10 cellular contexts compared by ENCODE assay signal in the genomic region with DNA sequence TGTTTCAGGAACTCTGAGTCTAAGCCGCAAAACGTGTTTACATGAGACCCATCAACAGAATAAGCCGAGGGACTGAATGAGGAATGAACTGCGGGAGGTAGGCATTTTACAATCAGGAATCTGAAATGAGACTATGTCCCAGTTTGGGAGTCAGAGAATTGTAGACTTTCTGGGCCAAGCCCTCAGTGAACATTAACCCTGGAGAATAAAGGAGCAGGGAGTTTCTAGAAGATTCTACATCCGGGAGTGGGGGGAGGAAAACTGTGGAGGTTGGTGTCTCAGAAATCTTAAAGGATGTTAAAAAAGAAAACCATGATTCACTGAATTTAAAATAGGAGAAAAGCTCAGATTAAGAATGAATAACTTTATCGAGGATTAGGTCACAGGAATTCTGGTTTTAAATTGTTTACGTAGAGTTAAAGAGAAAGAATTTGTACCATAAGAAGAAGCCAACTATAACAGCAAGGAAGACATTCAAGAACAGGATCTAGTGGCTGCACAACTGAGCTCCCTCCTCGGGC. TPM values are rescaled to one million over a fixed set of nuclear protein-coding genes. Genes with fewer than 3 reads are reported as not detected.
DNase-seq lines count a peak whose midpoint lies in the region; TF ChIP-seq lines count a peak whose summit lies in the region.
"Had no signal": no experiment of that assay in that cellular context is flagged by ENCODE, and none has a peak within 500 bp of the region (broad histone marks: within the 10 kb centered on the region; RNA-seq: fewer than 3 reads in every experiment).

No MANE protein-coding gene starts in this region.

- H3K4me3 Mint-ChIP-seq in Caco-2 (ENCODE audit: unreplicated experiment): peak overlapping the region; percentile 70
- no peak overlapping the region for H3K4me3 Mint-ChIP-seq in activated CD4-positive, alpha-beta memory T cell treated with anti-CD3 and anti-CD28 coated beads, Interleukin-2, amount 10 ng/mL, durations not matched to agents 7 days and 5 days
- H3K4me3 Mint-ChIP-seq: activated B cell treated with CpG ODN at 0.5 μM for 24 hours had no signal

- no peaks in the 10 kb centered on the region for H3K9me3 Mint-ChIP-seq in Caco-2 (ENCODE audit: unreplicated experiment)
- H3K9me3 Mint-ChIP-seq in activated CD4-positive, alpha-beta memory T cell treated with anti-CD3 and anti-CD28 coated beads, Interleukin-2, amount 10 ng/mL, durations not matched to agents 7 days and 5 days: no peaks in the 10 kb centered on the region
- H3K9me3 Mint-ChIP-seq: activated B cell treated with CpG ODN at 0.5 μM for 24 hours had no signal

- no peaks in the 10 kb centered on the region for H3K9me3 ChIP-seq in Caco-2
- H3K9me3 ChIP-seq in adrenal gland (replicated peaks in 1 of 3): no peaks in the 10 kb centered on the region
- no peaks in the 10 kb centered on the region for H3K9me3 ChIP-seq in hepatocyte (ENCODE audit: low read depth)

- peak overlapping the region; percentile 75 for H3K4me2 ChIP-seq in hepatocyte

- H3K36me3 ChIP-seq in Caco-2 (ENCODE audit: control insufficient read depth, insufficient read depth, low read length): no peaks in the 10 kb centered on the region
- no peaks in the 10 kb centered on the region for H3K36me3 ChIP-seq in adrenal gland (replicated peaks in 1 of 2)
- H3K36me3 ChIP-seq in hepatocyte (replicated peaks; ENCODE audit: insufficient read depth, low read depth): no peaks in the 10 kb centered on the region

- peak overlapping the region; percentile 30 for H3K4me3 ChIP-seq in Caco-2 (ENCODE audit: low read depth, low read length)
- peak overlapping the region in 1 of 4 donors; percentile 9 for H3K4me3 ChIP-seq in adrenal gland
- peak overlapping the region; percentile 7 for H3K4me3 ChIP-seq in hepatocyte

- CTCF ChIA-PET in Caco-2 (lab: Charles Lee): interaction anchor here (0.7 to 1.8 kb wide), 7 partner anchors 12 to 109 kb away, joined by 3 to 10 read pairs (median 6); no protein-coding TSS in a partner anchor
- CTCF ChIA-PET in activated CD4-positive, alpha-beta memory T cell treated with anti-CD3 and anti-CD28 coated beads, Interleukin-2, amount 10 ng/mL, durations not matched to agents 7 days and 5 days (lab: Charles Lee): no interaction called here

- WGBS in adrenal gland, 4 donors: 52 to 61% (median 56%) methylated on average over 8 of the region's 8 CpGs
- 25% methylated on average over 8 of the region's 8 CpGs for WGBS in hepatocyte (ENCODE audit: low lambda C conversion rate, missing lambda C conversion rate)

- intact Hi-C loops in Caco-2 (cut with micrococcal nuclease; ENCODE audit: unreplicated experiment): no loop called here
- intact Hi-C loops in adrenal gland (cut with DNase I): no loop called here

- POLR2A ChIA-PET in Caco-2 (lab: Charles Lee): interaction anchor here (0.5 to 0.6 kb wide), 3 partner anchors 17 to 187 kb away, joined by 3 to 4 read pairs (median 4); no protein-coding TSS in a partner anchor
- POLR2A ChIA-PET in activated CD4-positive, alpha-beta memory T cell treated with anti-CD3 and anti-CD28 coated beads, Interleukin-2, amount 10 ng/mL, durations not matched to agents 7 days and 5 days (lab: Charles Lee): no interaction called here

- no peaks in the 10 kb centered on the region for H4K20me1 ChIP-seq in hepatocyte (ENCODE audit: insufficient read depth, poor library complexity, severe bottlenecking)

- peak overlapping the region; percentile 47 for H2AFZ ChIP-seq in hepatocyte

- H3K27me3 ChIP-seq in Caco-2 (replicated peaks; ENCODE audit: control insufficient read depth, insufficient read depth, low read length) (no peaks in the 10 kb centered on the region), adrenal gland (no peaks in the 10 kb centered on the region), hepatocyte (no peaks in the 10 kb centered on the region)

- TF ChIP-seq CTCF in Caco-2 (IDR thresholded peaks at IDR 0.05; ENCODE audit: insufficient read depth in 1 of 2, low read depth in 1 of 2, low read length in 1 of 2, severe bottlenecking in 1 of 2, unreplicated experiment in 1 of 2) (no peak), adrenal gland (IDR thresholded peaks at IDR 0.05) (no peak), hepatocyte (IDR thresholded peaks at IDR 0.05; ENCODE audit: poor library complexity) (no peak)

- H3K9me2 ChIP-seq in hepatocyte (replicated peaks; ENCODE audit: insufficient read depth): no peaks in the 10 kb centered on the region

- H3K79me2 ChIP-seq in hepatocyte: no peaks in the 10 kb centered on the region

- TSS peak; percentile 77 for BruUV-seq in Caco-2 (replicated peaks; lab: Mats Ljungman, UMichigan)

- no peak for TF ChIP-seq POLR2A in adrenal gland (IDR thresholded peaks at IDR 0.05)

- H3K27ac Mint-ChIP-seq in Caco-2 (ENCODE audit: unreplicated experiment): peak overlapping the region; percentile 95
- H3K27ac Mint-ChIP-seq in activated CD4-positive, alpha-beta memory T cell treated with anti-CD3 and anti-CD28 coated beads, Interleukin-2, amount 10 ng/mL, durations not matched to agents 7 days and 5 days: no peak overlapping the region
- H3K27ac Mint-ChIP-seq: activated B cell treated with CpG ODN at 0.5 μM for 24 hours had no signal

- H3K4me1 ChIP-seq in Caco-2 (peaks cover 34% of the 10 kb centered on the region), adrenal gland (replicated peaks in 1 of 2) (peaks cover 19 to 37% of the 10 kb centered on the region in 2 donors), hepatocyte (ENCODE audit: insufficient read depth) (peaks cover 32% of the 10 kb centered on the region)

- peaks cover 21% of the 10 kb centered on the region for H3K36me3 Mint-ChIP-seq in Caco-2 (ENCODE audit: insufficient read depth, unreplicated experiment)
- no peaks in the 10 kb centered on the region for H3K36me3 Mint-ChIP-seq in activated CD4-positive, alpha-beta memory T cell treated with anti-CD3 and anti-CD28 coated beads, Interleukin-2, amount 10 ng/mL, durations not matched to agents 7 days and 5 days (ENCODE audit: low read depth)

- H3K27ac ChIP-seq in adrenal gland: peak overlapping the region in 4 of 5 donors; percentile 56 to 91 (median 82)
- H3K27ac ChIP-seq in hepatocyte: peak overlapping the region; percentile 93

- H3K4me1 Mint-ChIP-seq in Caco-2 (ENCODE audit: low read depth, unreplicated experiment): peaks cover 29% of the 10 kb centered on the region
- H3K4me1 Mint-ChIP-seq in activated CD4-positive, alpha-beta memory T cell treated with anti-CD3 and anti-CD28 coated beads, Interleukin-2, amount 10 ng/mL, durations not matched to agents 7 days and 5 days: peaks cover 15% of the 10 kb centered on the region

- no peaks in the 10 kb centered on the region for H3K27me3 Mint-ChIP-seq in Caco-2 (ENCODE audit: insufficient read depth, unreplicated experiment)
- peaks cover 2% of the 10 kb centered on the region for H3K27me3 Mint-ChIP-seq in activated CD4-positive, alpha-beta memory T cell treated with anti-CD3 and anti-CD28 coated beads, Interleukin-2, amount 10 ng/mL, durations not matched to agents 7 days and 5 days
- H3K27me3 Mint-ChIP-seq: activated B cell treated with CpG ODN at 0.5 μM for 24 hours had no signal

- DNase-seq in Caco-2: peak in 1 of 2 experiments; percentile 13
- no peak for DNase-seq in adrenal gland
- peak; percentile 50 for DNase-seq in hepatocyte (ENCODE audit: low spot score)
- DNase-seq in putamen (ENCODE audit: low spot score): peak; percentile 44
- DNase-seq in activated CD4-positive, alpha-beta memory T cell treated with anti-CD3 and anti-CD28 coated beads, Interleukin-2, amount 10 ng/mL, durations not matched to agents 7 days and 5 days: no peak
- DNase-seq in NCI-H524 (lab: John Stamatoyannopoulos, UW): no peak
- DNase-seq in activated T-cell treated with anti-CD3 and anti-CD28 coated beads for 4 hours: no peak
- DNase-seq in COR-L47 (lab: John Stamatoyannopoulos, UW): no peak
- DNase-seq: activated B cell treated with CpG ODN at 0.5 μM for 24 hours, MM.1S had no signal

RNA-seq across cellular contexts. Expression of a gene that starts 18.5 kb away (rescaled TPM):
- 9.3 and 10.2 TPM in 2 replicates for total RNA-seq in Caco-2 (2022)
- total RNA-seq in adrenal gland: 1 to 10 TPM; 2.3 to 7.8 (median 4.7) TPM
- 10 to 100 TPM in 1 of 3 donors, 1 to 10 TPM in 2; 2.7 to 10.4 (median 4.8) TPM for polyA plus RNA-seq in adrenal gland
- 2.3 and 4.0 TPM in 2 replicates for total RNA-seq in hepatocyte
- 4.2 and 4.9 TPM in 2 replicates for polyA plus RNA-seq in hepatocyte
- total RNA-seq in activated CD4-positive, alpha-beta memory T cell treated with anti-CD3 and anti-CD28 coated beads, Interleukin-2, amount 10 ng/mL, durations not matched to agents 7 days and 5 days: 10 to 100 TPM in 1 of 2 experiments, 1 to 10 TPM in 1; 9.0 to 10.4 TPM

RNA-seq across cellular contexts. Expression of a gene that starts 43.6 kb away (rescaled TPM):
- total RNA-seq in Caco-2 (2022) (not detected in 2 replicates), adrenal gland (not detected), hepatocyte (not detected in 2 replicates)
- polyA plus RNA-seq in adrenal gland (not detected), hepatocyte (not detected in 2 replicates)
- total RNA-seq in activated CD4-positive, alpha-beta memory T cell treated with anti-CD3 and anti-CD28 coated beads, Interleukin-2, amount 10 ng/mL, durations not matched to agents 7 days and 5 days: under 1 TPM in 1 of 2 experiments, not detected in 1; 0.33 TPM
- total RNA-seq: activated B cell treated with CpG ODN at 0.5 μM for 24 hours had no signal

Comparison
In these comparisons a context has a peak if more than half of its experiments do, and no peak if none do; other contexts are left out.
1. DNase-seq: peak in hepatocyte (single experiment) and putamen (single experiment); none in adrenal gland (0 of 7), activated CD4-positive, alpha-beta memory T cell treated with anti-CD3 and anti-CD28 coated beads, Interleukin-2, amount 10 ng/mL, durations not matched to agents 7 days and 5 days (single experiment), NCI-H524 (0 of 2), activated T-cell treated with anti-CD3 and anti-CD28 coated beads for 4 hours (single experiment) and COR-L47 (single experiment).